In the genomic region with DNA sequence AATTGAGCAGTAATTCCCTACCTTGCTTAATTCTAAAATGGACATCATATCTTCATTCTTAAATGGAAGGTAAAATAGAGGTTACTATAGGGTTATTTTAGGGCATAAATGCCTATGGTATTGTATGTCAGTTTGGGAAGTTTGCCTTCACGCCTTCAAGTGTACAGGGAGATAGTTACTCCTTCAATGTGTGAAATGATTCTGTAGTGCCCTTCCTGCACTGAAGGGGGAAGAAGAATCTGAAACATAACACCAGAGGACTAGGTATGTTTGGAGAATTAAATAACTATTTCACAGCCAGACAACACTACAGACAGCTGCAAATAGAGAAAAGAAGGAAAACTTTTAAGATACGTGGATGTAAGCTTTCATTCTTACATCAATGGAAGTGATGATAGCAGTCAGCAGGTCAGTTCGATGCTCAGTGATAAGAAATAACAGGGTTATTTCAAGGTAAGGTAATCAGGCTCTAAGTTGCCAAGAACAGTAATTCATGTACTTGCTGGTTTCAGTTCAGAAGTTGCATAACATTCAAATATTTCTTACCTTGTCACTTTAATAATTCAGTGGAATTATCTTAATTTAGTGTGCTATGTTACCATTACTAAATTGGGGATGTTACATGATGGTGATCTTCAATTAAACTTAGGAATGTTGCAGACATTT, we compare ENCODE assay signal across 12 cellular contexts. TPM values are rescaled to one million over a fixed set of nuclear protein-coding genes. Genes with fewer than 3 reads are reported as not detected.
DNase-seq lines count a peak whose midpoint lies in the region; ATAC-seq and TF ChIP-seq lines count a peak whose summit lies in the region.
"Had no signal": no experiment of that assay in that cellular context is flagged by ENCODE, and none has a peak within 500 bp of the region (broad histone marks: within the 10 kb centered on the region; RNA-seq: fewer than 3 reads in every experiment).

No MANE protein-coding gene starts in this region.

- H3K4me2 ChIP-seq in mammary epithelial cell (ENCODE audit: insufficient read depth, low read depth, low read length) (peak overlapping the region; percentile 93), mesendoderm (ENCODE audit: low read length) (no peak overlapping the region), smooth muscle cell (no peak overlapping the region)

- H2BK120ac ChIP-seq in mesendoderm (ENCODE audit: low read depth, low read length): no peak overlapping the region

- H3K9me3 Mint-ChIP-seq in Caco-2 (ENCODE audit: unreplicated experiment): no peaks in the 10 kb centered on the region
- H3K9me3 Mint-ChIP-seq: activated B cell treated with CpG ODN at 0.5 μM for 24 hours; activated naive CD8-positive, alpha-beta T cell treated with anti-CD3 and anti-CD28 coated beads, Interleukin-2, amount 10 ng/mL, durations not matched to agents 7 days and 5 days had no signal

- 42% methylated on average over 3 of the region's 3 CpGs for WGBS in mammary epithelial cell (ENCODE audit: low coverage, missing lambda C conversion rate)
- WGBS in mesendoderm (ENCODE audit: extremely low coverage, insufficient coverage, low lambda C conversion rate): no CpG with 5 or more reads among the region's 3 CpGs
- 92% methylated on average over 3 of the region's 3 CpGs for WGBS in smooth muscle cell (ENCODE audit: low lambda C conversion rate)

- H2BK15ac ChIP-seq in mesendoderm (replicated peaks; ENCODE audit: low read depth): no peak overlapping the region

- H2AFZ ChIP-seq in mammary epithelial cell (ENCODE audit: low read depth, low read length) (no peak overlapping the region), smooth muscle cell (ENCODE audit: low read depth) (no peak overlapping the region)

- BruUV-seq in Caco-2 (replicated peaks; lab: Mats Ljungman, UMichigan): no TSS peak
- no TSS peak for BruUV-seq in mammary epithelial cell (replicated peaks; lab: Mats Ljungman, UMichigan)

- H2BK5ac ChIP-seq in mesendoderm (ENCODE audit: low read length): no peak overlapping the region

- no peak overlapping the region for H4K5ac ChIP-seq in mesendoderm (ENCODE audit: low read length)

- no peaks in the 10 kb centered on the region for H3K36me3 ChIP-seq in Caco-2 (ENCODE audit: control insufficient read depth, insufficient read depth, low read length)
- no peaks in the 10 kb centered on the region for H3K36me3 ChIP-seq in mammary epithelial cell (ENCODE audit: insufficient read depth, low read length)
- H3K36me3 ChIP-seq in mesendoderm (ENCODE audit: control insufficient read depth, insufficient read depth, low read length): no peaks in the 10 kb centered on the region
- no peaks in the 10 kb centered on the region for H3K36me3 ChIP-seq in smooth muscle cell (ENCODE audit: low read depth)

- H3K56ac ChIP-seq in mesendoderm (ENCODE audit: low read length): no peak overlapping the region

- H3K4ac ChIP-seq in mesendoderm (ENCODE audit: low read depth, low read length): no peak overlapping the region

- H3K9ac ChIP-seq in mammary epithelial cell (ENCODE audit: insufficient read depth, low read length) (no peak overlapping the region), mesendoderm (ENCODE audit: low read length) (no peak overlapping the region), smooth muscle cell (ENCODE audit: low read depth) (no peak overlapping the region)

- H3K79me1 ChIP-seq in mesendoderm (ENCODE audit: low read length): peaks cover 8% of the 10 kb centered on the region

- peaks cover 88% of the 10 kb centered on the region for H3K79me2 ChIP-seq in mammary epithelial cell (ENCODE audit: insufficient read depth, low read length)
- peaks cover 55% of the 10 kb centered on the region for H3K79me2 ChIP-seq in mesendoderm (ENCODE audit: control insufficient read depth, insufficient read depth, low read length)
- peaks cover 62% of the 10 kb centered on the region for H3K79me2 ChIP-seq in smooth muscle cell (ENCODE audit: low read depth)

- in situ Hi-C loops in mammary epithelial cell (cut with MboI; ENCODE audit: low sequenced_read_pairs in 2 of 2): loop anchor here in 1 of 2 donors (25.0 kb wide), 1 partner anchor 177 kb away; no protein-coding TSS in a partner anchor

- H3K36me3 Mint-ChIP-seq in Caco-2 (ENCODE audit: insufficient read depth, unreplicated experiment): peaks cover 35% of the 10 kb centered on the region

- H3K27ac Mint-ChIP-seq in Caco-2 (ENCODE audit: unreplicated experiment): no peak overlapping the region
- H3K27ac Mint-ChIP-seq: activated B cell treated with CpG ODN at 0.5 μM for 24 hours; activated naive CD8-positive, alpha-beta T cell treated with anti-CD3 and anti-CD28 coated beads, Interleukin-2, amount 10 ng/mL, durations not matched to agents 7 days and 5 days had no signal

- dilution Hi-C loops in mammary epithelial cell (cut with HindIII; ENCODE audit: low sequenced_read_pairs): no loop called here

- TF ChIP-seq CTCF in Caco-2 (IDR thresholded peaks at IDR 0.05; ENCODE audit: insufficient read depth in 1 of 2, low read depth in 1 of 2, low read length in 1 of 2, severe bottlenecking in 1 of 2, unreplicated experiment in 1 of 2): peak in 1 of 2 experiments; percentile 14
- TF ChIP-seq CTCF in mammary epithelial cell (conservative IDR thresholded peaks at IDR 0.05 in 1 of 2, IDR thresholded peaks at IDR 0.05 in 1 of 2; ENCODE audit: extremely low read depth in 1 of 2, insufficient read depth in 1 of 2, low read depth in 1 of 2, low read length in 2 of 2): peak; percentile 31 to 46
- no peak for TF ChIP-seq CTCF in smooth muscle cell (IDR thresholded peaks at IDR 0.05; ENCODE audit: borderline replicate concordance, insufficient read depth, poor library complexity, severe bottlenecking)

- intact Hi-C loops in Caco-2 (cut with micrococcal nuclease; ENCODE audit: unreplicated experiment) (no loop called here), mammary epithelial cell (cut with micrococcal nuclease) (no loop called here)

- ATAC-seq in HG03135 (IDR thresholded peaks at IDR 0.05; ENCODE audit: unreplicated experiment) (no peak), GM21723 (IDR thresholded peaks at IDR 0.05; ENCODE audit: unreplicated experiment) (no peak)

- no peak overlapping the region for H3K27ac ChIP-seq in mammary epithelial cell (ENCODE audit: insufficient read depth, low read depth, low read length)
- H3K27ac ChIP-seq in mesendoderm (ENCODE audit: low read depth, low read length): no peak overlapping the region
- H3K27ac ChIP-seq in smooth muscle cell (ENCODE audit: low read depth): no peak overlapping the region

- no peak overlapping the region for H2AK5ac ChIP-seq in mesendoderm (ENCODE audit: low read length)

- H3K23ac ChIP-seq in mesendoderm (ENCODE audit: low read length): no peak overlapping the region

- H3K9me3 ChIP-seq in Caco-2 (no peaks in the 10 kb centered on the region), mammary epithelial cell (replicated peaks; ENCODE audit: insufficient read depth, low read length) (no peaks in the 10 kb centered on the region), smooth muscle cell (replicated peaks; ENCODE audit: low read depth) (no peaks in the 10 kb centered on the region)

- peak overlapping the region; percentile 39 for H3K4me3 Mint-ChIP-seq in Caco-2 (ENCODE audit: unreplicated experiment)
- H3K4me3 Mint-ChIP-seq: activated B cell treated with CpG ODN at 0.5 μM for 24 hours; activated naive CD8-positive, alpha-beta T cell treated with anti-CD3 and anti-CD28 coated beads, Interleukin-2, amount 10 ng/mL, durations not matched to agents 7 days and 5 days had no signal

- POLR2A ChIA-PET in Caco-2 (lab: Charles Lee): no interaction called here

- H3K18ac ChIP-seq in mesendoderm (ENCODE audit: low read length): no peak overlapping the region

- peaks cover 13% of the 10 kb centered on the region for H3F3A ChIP-seq in smooth muscle cell (ENCODE audit: low read depth)

- peaks cover 7% of the 10 kb centered on the region for H3K4me1 Mint-ChIP-seq in Caco-2 (ENCODE audit: low read depth, unreplicated experiment)

- H3K27me3 Mint-ChIP-seq in Caco-2 (ENCODE audit: insufficient read depth, unreplicated experiment): no peaks in the 10 kb centered on the region

- CTCF ChIA-PET in Caco-2 (lab: Charles Lee): no interaction called here
- CTCF ChIA-PET in mammary epithelial cell (lab: Charles Lee; ENCODE audit: low non-redundant PET): no interaction called here

- H3K4me3 ChIP-seq in Caco-2 (ENCODE audit: low read depth, low read length) (no peak overlapping the region), mammary epithelial cell (replicated peaks in 1 of 3; ENCODE audit: insufficient read depth in 1 of 3, low read depth in 2 of 3, low read length in 3 of 3) (no peak overlapping the region), mesendoderm (ENCODE audit: low read length) (no peak overlapping the region), smooth muscle cell (no peak overlapping the region)

- no peaks in the 10 kb centered on the region for H4K20me1 ChIP-seq in mammary epithelial cell (ENCODE audit: insufficient read depth, low read length)
- H4K20me1 ChIP-seq in smooth muscle cell (ENCODE audit: low read depth): peaks cover 69% of the 10 kb centered on the region

- DNase-seq in Caco-2: no peak
- peak; percentile 29 for DNase-seq in HT-29 (ENCODE audit: low spot score)
- peak; percentile 38 for DNase-seq in mammary epithelial cell
- peak; percentile 42 for DNase-seq in mesendoderm
- DNase-seq in smooth muscle cell (lab: John Stamatoyannopoulos, UW; ENCODE audit: unreplicated experiment): no peak
- no peak for DNase-seq in NCI-H1105 treated with DMSO at 0.1 percent for 48 hours (lab: John Stamatoyannopoulos, UW)
- DNase-seq: activated B cell treated with CpG ODN at 0.5 μM for 24 hours; activated naive CD8-positive, alpha-beta T cell treated with anti-CD3 and anti-CD28 coated beads, Interleukin-2, amount 10 ng/mL, durations not matched to agents 7 days and 5 days; DND-41; stimulated activated naive CD4-positive, alpha-beta T cell treated with Interleukin-2 at 50 U/mL for 16 hours had no signal

- H4K8ac ChIP-seq in mesendoderm (ENCODE audit: low read depth, low read length): no peak overlapping the region

- no peaks in the 10 kb centered on the region for H3K27me3 ChIP-seq in Caco-2 (replicated peaks; ENCODE audit: control insufficient read depth, insufficient read depth, low read length)
- no peaks in the 10 kb centered on the region for H3K27me3 ChIP-seq in mammary epithelial cell (ENCODE audit: insufficient read depth, low read length)
- H3K27me3 ChIP-seq in mesendoderm (ENCODE audit: insufficient read depth, low read length, poor library complexity): no peaks in the 10 kb centered on the region
- no peaks in the 10 kb centered on the region for H3K27me3 ChIP-seq in smooth muscle cell (ENCODE audit: low read depth)

- H3K4me1 ChIP-seq in Caco-2 (peaks cover 42% of the 10 kb centered on the region), mammary epithelial cell (ENCODE audit: insufficient read depth, low read length) (peaks cover 26% of the 10 kb centered on the region), mesendoderm (ENCODE audit: control insufficient read depth, low read depth, low read length) (peaks cover 6% of the 10 kb centered on the region), smooth muscle cell (ENCODE audit: low read depth) (peaks cover 28% of the 10 kb centered on the region)

RNA-seq across cellular contexts. Expression of a gene that starts 4.0 kb away (rescaled TPM):
- total RNA-seq in Caco-2 (2022) (140 and 147 TPM in 2 replicates), mammary epithelial cell (10 to 100 TPM; 64.8 to 82.6 TPM), smooth muscle cell (11.5 and 14.0 TPM in 2 replicates)
- 111 and 112 TPM in 2 replicates for total RNA-seq in HT-29 (2014; rRNA removed; shearing (Covaris generic))
- polyA plus RNA-seq in mammary epithelial cell (35.9 TPM), smooth muscle cell (2.4 and 3.7 TPM in 2 replicates)
- polyA minus RNA-seq in mammary epithelial cell: 94.6 TPM
- 44.9 TPM for polyA plus RNA-seq in mesendoderm (2013, experiment 1 of 2)
- 49.5 TPM for polyA plus RNA-seq in mesendoderm (2013, experiment 2 of 2)

RNA-seq across cellular contexts. Expression of a gene that starts 4.2 kb away (rescaled TPM):
- 5.3 and 6.3 TPM in 2 replicates for total RNA-seq in Caco-2 (2022)
- total RNA-seq in HT-29 (2014; rRNA removed; shearing (Covaris generic)): 1.4 and 5.5 TPM in 2 replicates
- 1 to 10 TPM in 1 of 2 donors, under 1 TPM in 1; 0.71 to 1.3 TPM for total RNA-seq in mammary epithelial cell
- 0.35 TPM for polyA plus RNA-seq in mammary epithelial cell
- not detected for polyA minus RNA-seq in mammary epithelial cell
- 0.48 TPM for polyA plus RNA-seq in mesendoderm (2013, experiment 1 of 2)
- 0.45 TPM for polyA plus RNA-seq in mesendoderm (2013, experiment 2 of 2)
- 0.09 and 0.18 TPM in 2 replicates for total RNA-seq in smooth muscle cell
- polyA plus RNA-seq in smooth muscle cell: not detected in 2 replicates
- total RNA-seq: activated B cell treated with CpG ODN at 0.5 μM for 24 hours; activated naive CD8-positive, alpha-beta T cell treated with anti-CD3 and anti-CD28 coated beads, Interleukin-2, amount 10 ng/mL, durations not matched to agents 7 days and 5 days had no signal

Comparison
In these comparisons a context has a peak if more than half of its experiments do, and no peak if none do; other contexts are left out.
1. DNase-seq: peak in HT-29 (single experiment), mammary epithelial cell (single experiment) and mesendoderm (single experiment); none in Caco-2 (0 of 2), smooth muscle cell (single experiment) and NCI-H1105 treated with DMSO at 0.1 percent for 48 hours (single experiment).